Comparison of ENCODE assay signal across 15 cellular contexts in the genomic region with DNA sequence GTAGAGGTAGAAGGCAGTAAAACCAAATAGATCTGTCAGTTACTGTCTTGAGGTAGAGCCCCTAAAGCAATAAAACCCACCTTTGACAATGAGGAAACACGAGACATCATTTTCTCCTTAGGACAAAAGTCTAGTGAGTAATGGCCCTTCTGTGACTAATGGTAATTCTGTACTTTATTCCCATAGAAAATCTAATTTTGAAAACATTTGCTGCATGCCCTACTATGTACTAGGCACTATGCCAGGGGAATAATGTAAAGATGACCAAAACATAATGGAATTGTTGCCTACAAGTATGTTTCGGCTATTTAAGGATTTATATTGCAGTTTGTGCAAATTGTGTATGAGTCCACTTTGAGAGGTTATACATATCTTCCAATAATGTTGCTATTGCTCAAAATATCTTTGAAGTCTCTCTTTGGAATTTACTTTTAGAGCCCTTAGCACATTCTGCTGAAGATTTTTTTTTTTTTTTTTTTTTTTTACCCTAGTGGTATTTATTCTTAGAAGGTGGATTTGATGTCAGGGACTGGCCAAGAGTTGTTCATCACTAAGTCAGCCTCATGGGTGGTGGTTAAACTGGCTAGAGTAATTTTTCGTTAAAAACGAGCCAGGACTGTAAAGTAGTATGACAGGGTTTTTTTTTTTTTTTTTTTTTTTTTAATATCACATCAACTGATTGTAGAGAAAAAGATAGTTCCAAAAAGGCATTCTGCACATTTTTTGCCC.
DNase-seq lines count a peak whose midpoint lies in the region; ATAC-seq and TF ChIP-seq lines count a peak whose summit lies in the region.
"Had no signal": no experiment of that assay in that cellular context is flagged by ENCODE, and none has a peak within 500 bp of the region (broad histone marks: within the 10 kb centered on the region; RNA-seq: fewer than 3 reads in every experiment).

No MANE protein-coding gene starts in this region.

- H2BK5ac ChIP-seq in mesendoderm (ENCODE audit: low read length), result no peak overlapping the region

- H3K9me2 ChIP-seq in HCT116 (ENCODE audit: insufficient read depth), result no peaks in the 10 kb centered on the region

- TF ChIP-seq EP300 in esophagus muscularis mucosa (IDR thresholded peaks at IDR 0.05) (no peak), sigmoid colon (IDR thresholded peaks at IDR 0.05) (no peak)

- no peak overlapping the region for H3K23ac ChIP-seq in mesendoderm (ENCODE audit: low read length)

- H3K79me2 ChIP-seq in HCT116 (ENCODE audit: insufficient read depth, low read length) (no peaks in the 10 kb centered on the region), mesendoderm (ENCODE audit: control insufficient read depth, insufficient read depth, low read length) (no peaks in the 10 kb centered on the region)

- BruUV-seq in HCT116 (replicated peaks; lab: Mats Ljungman, UMichigan), result no TSS peak

- no peak overlapping the region for H2AFZ ChIP-seq in HCT116 (ENCODE audit: low read depth, low read length, poor library complexity, severe bottlenecking)

- no peaks in the 10 kb centered on the region for H3K9me3 ChIP-seq in HCT116 (ENCODE audit: control insufficient read depth in 1 of 2, insufficient read depth in 1 of 2, low read depth in 1 of 2, low read length in 2 of 2)
- H3K9me3 ChIP-seq in SJSA1 (replicated peaks), result no peaks in the 10 kb centered on the region
- no peaks in the 10 kb centered on the region for H3K9me3 ChIP-seq in esophagus muscularis mucosa
- no peaks in the 10 kb centered on the region for H3K9me3 ChIP-seq in sigmoid colon

- POLR2A ChIA-PET in HCT116 (lab: Charles Lee), result interaction anchor here (0.6 kb wide), 1 partner anchor 73 kb away, joined by 3 read pairs; no protein-coding TSS in a partner anchor

- RAD21 ChIA-PET in HCT116 (lab: Charles Lee; ENCODE audit: low non-redundant PET in 1 of 2, low total read pairs in 2 of 2, uncharacterized antibody in 2 of 2, unreplicated experiment in 2 of 2), result no interaction called here

- TF ChIP-seq CTCF in HCT116 (IDR thresholded peaks at IDR 0.05 in 2 of 3, conservative IDR thresholded peaks at IDR 0.05 in 1 of 3; ENCODE audit: borderline replicate concordance in 1 of 3, insufficient read depth in 1 of 3, low read depth in 2 of 3, low read length in 2 of 3) (no peak), esophagus muscularis mucosa (IDR thresholded peaks at IDR 0.05) (no peak), sigmoid colon (IDR thresholded peaks at IDR 0.05) (no peak)

- no peak for TF ChIP-seq POLR2A in HCT116 (IDR thresholded peaks at IDR 0.05; ENCODE audit: borderline replicate concordance, extremely low read depth, insufficient read depth, insufficient read length)
- TF ChIP-seq POLR2A in esophagus muscularis mucosa (IDR thresholded peaks at IDR 0.05; ENCODE audit: low read depth), result no peak
- no peak for TF ChIP-seq POLR2A in sigmoid colon (IDR thresholded peaks at IDR 0.05)

- H3K4ac ChIP-seq in mesendoderm (ENCODE audit: low read depth, low read length), result no peak overlapping the region

- H3K27me3 ChIP-seq in HCT116 (ENCODE audit: insufficient read depth, low read length) (no peaks in the 10 kb centered on the region), SJSA1 (replicated peaks) (no peaks in the 10 kb centered on the region), esophagus muscularis mucosa (no peaks in the 10 kb centered on the region), sigmoid colon (no peaks in the 10 kb centered on the region), mesendoderm (ENCODE audit: insufficient read depth, low read length, poor library complexity) (no peaks in the 10 kb centered on the region)

- no peak overlapping the region for H3K4me3 Mint-ChIP-seq in stimulated activated effector memory CD8-positive, alpha-beta T cell treated with anti-CD3 and anti-CD28 coated beads, Interleukin-12 subunit alpha, Interleukin-12 subunit beta, amount 100 ng/mL, for 72 hours
- H3K4me3 Mint-ChIP-seq: activated CD4-positive, alpha-beta T cell treated with anti-CD3 and anti-CD28 coated beads for 36 hours had no signal

- H3K4me2 ChIP-seq in HCT116 (ENCODE audit: low read length), result peak overlapping the region; percentile 68
- H3K4me2 ChIP-seq in mesendoderm (ENCODE audit: low read length), result no peak overlapping the region

- H3K56ac ChIP-seq in mesendoderm (ENCODE audit: low read length), result no peak overlapping the region

- 61% methylated on average over 4 of the region's 4 CpGs for WGBS in esophagus muscularis mucosa
- WGBS in sigmoid colon, 2 donors, result 86 to 87% methylated on average over 4 of the region's 4 CpGs
- WGBS in mesendoderm (ENCODE audit: extremely low coverage, insufficient coverage, low lambda C conversion rate), result no CpG with 5 or more reads among the region's 4 CpGs

- H3K27ac Mint-ChIP-seq in stimulated activated effector memory CD8-positive, alpha-beta T cell treated with anti-CD3 and anti-CD28 coated beads, Interleukin-12 subunit alpha, Interleukin-12 subunit beta, amount 100 ng/mL, for 72 hours, result no peak overlapping the region
- H3K27ac Mint-ChIP-seq: activated CD4-positive, alpha-beta T cell treated with anti-CD3 and anti-CD28 coated beads for 36 hours had no signal

- H3K79me1 ChIP-seq in mesendoderm (ENCODE audit: low read length), result no peaks in the 10 kb centered on the region

- CTCF ChIA-PET in HCT116 (lab: Charles Lee), result no interaction called here

- H4K5ac ChIP-seq in mesendoderm (ENCODE audit: low read length), result no peak overlapping the region

- no peak overlapping the region for H2AK5ac ChIP-seq in mesendoderm (ENCODE audit: low read length)

- no peak for ATAC-seq in HCT116
- ATAC-seq in stimulated activated effector memory CD8-positive, alpha-beta T cell treated with anti-CD3 and anti-CD28 coated beads, Interleukin-12 subunit alpha, Interleukin-12 subunit beta, amount 100 ng/mL, for 72 hours, result no peak
- ATAC-seq in HG03280 (IDR thresholded peaks at IDR 0.05; ENCODE audit: unreplicated experiment), result no peak
- ATAC-seq: activated CD4-positive, alpha-beta T cell treated with anti-CD3 and anti-CD28 coated beads for 36 hours; activated naive CD4-positive, alpha-beta T cell treated with anti-CD3 and anti-CD28 coated beads, Interleukin-2, amount 50 U/mL, for 72 hours had no signal

- no peak for DNase-seq in HCT116 (ENCODE audit: low read depth, low spot score)
- DNase-seq in SJSA1 (ENCODE audit: low read depth in 1 of 2, low spot score in 2 of 2), result peak in 1 of 2 experiments; percentile 20
- DNase-seq in esophagus muscularis mucosa (ENCODE audit: extremely low spot score), result no peak
- no peak for DNase-seq in sigmoid colon
- DNase-seq in stimulated activated effector memory CD8-positive, alpha-beta T cell treated with anti-CD3 and anti-CD28 coated beads, Interleukin-12 subunit alpha, Interleukin-12 subunit beta, amount 100 ng/mL, for 72 hours (ENCODE audit: low spot score in 2 of 2), result no peak
- DNase-seq in mesendoderm, result no peak
- DNase-seq in kidney glomerular epithelial cell (lab: John Stamatoyannopoulos, UW), result no peak
- DNase-seq: activated CD4-positive, alpha-beta T cell treated with anti-CD3 and anti-CD28 coated beads for 36 hours; DMS53; KG1; NCI-H1694 treated with DMSO at 0.1 percent for 48 hours; NCI-H526 treated with DMSO at 0.1 percent for 48 hours had no signal

- H3K9ac ChIP-seq in HCT116 (ENCODE audit: low read length) (peak overlapping the region; percentile 58; the same call in 1 of the 2 replicates), mesendoderm (ENCODE audit: low read length) (no peak overlapping the region)

- H2BK120ac ChIP-seq in mesendoderm (ENCODE audit: low read depth, low read length), result no peak overlapping the region

- peaks cover 45 to 80% of the 10 kb centered on the region in 2 experiments for H3K4me1 ChIP-seq in HCT116 (ENCODE audit: control insufficient read depth in 1 of 2, insufficient read depth in 2 of 2, low read length in 2 of 2)
- peaks cover 58% of the 10 kb centered on the region for H3K4me1 ChIP-seq in SJSA1 (replicated peaks)
- peaks cover 37 to 48% (median 47%) of the 10 kb centered on the region in 4 donors for H3K4me1 ChIP-seq in esophagus muscularis mucosa
- peaks cover 0 to 57% (median 46%) of the 10 kb centered on the region in 4 donors for H3K4me1 ChIP-seq in sigmoid colon
- no peaks in the 10 kb centered on the region for H3K4me1 ChIP-seq in mesendoderm (ENCODE audit: control insufficient read depth, low read depth, low read length)

- H3K18ac ChIP-seq in mesendoderm (ENCODE audit: low read length), result no peak overlapping the region

- H3K9me3 Mint-ChIP-seq in stimulated activated effector memory CD8-positive, alpha-beta T cell treated with anti-CD3 and anti-CD28 coated beads, Interleukin-12 subunit alpha, Interleukin-12 subunit beta, amount 100 ng/mL, for 72 hours, result no peaks in the 10 kb centered on the region

- H3K27ac ChIP-seq in HCT116 (ENCODE audit: low read depth, low read length) (peak overlapping the region; percentile 88; the same call in 1 of the 2 replicates), SJSA1 (peak overlapping the region; percentile 91), esophagus muscularis mucosa (replicated peaks in 1 of 4) (peak overlapping the region in 3 of 4 donors; percentile 77 to 83 (median 82)), sigmoid colon (peak overlapping the region; percentile 72 to 89 (median 80)), mesendoderm (ENCODE audit: low read depth, low read length) (no peak overlapping the region)
- H3K27ac ChIP-seq: RWPE1 had no signal

- no peak for TF ChIP-seq RAD21 in HCT116 (IDR thresholded peaks at IDR 0.05; ENCODE audit: low read depth)

- H3K4me1 Mint-ChIP-seq in stimulated activated effector memory CD8-positive, alpha-beta T cell treated with anti-CD3 and anti-CD28 coated beads, Interleukin-12 subunit alpha, Interleukin-12 subunit beta, amount 100 ng/mL, for 72 hours, result peaks cover 41% of the 10 kb centered on the region

- H4K20me1 ChIP-seq in HCT116 (ENCODE audit: insufficient read depth), result no peaks in the 10 kb centered on the region

- no peaks in the 10 kb centered on the region for H3K36me3 Mint-ChIP-seq in stimulated activated effector memory CD8-positive, alpha-beta T cell treated with anti-CD3 and anti-CD28 coated beads, Interleukin-12 subunit alpha, Interleukin-12 subunit beta, amount 100 ng/mL, for 72 hours

- no peak overlapping the region for H3K4me3 ChIP-seq in HCT116 (replicated peaks in 1 of 2; ENCODE audit: low read depth in 1 of 2, low read length in 2 of 2)
- H3K4me3 ChIP-seq in SJSA1, result no peak overlapping the region
- no peak overlapping the region for H3K4me3 ChIP-seq in esophagus muscularis mucosa
- H3K4me3 ChIP-seq in sigmoid colon, result no peak overlapping the region
- no peak overlapping the region for H3K4me3 ChIP-seq in mesendoderm (ENCODE audit: low read length)

- intact Hi-C loops in HCT116 (cut with micrococcal nuclease), result loop anchor here (5.0 to 10.0 kb wide), 2 partner anchors 222 to 315 kb away; no protein-coding TSS in a partner anchor
- intact Hi-C loops in esophagus muscularis mucosa (cut with DNase I), result no loop called here
- intact Hi-C loops in sigmoid colon (cut with DNase I), result no loop called here

- no peak overlapping the region for H2BK15ac ChIP-seq in mesendoderm (replicated peaks; ENCODE audit: low read depth)

- H3K36me3 ChIP-seq in HCT116 (ENCODE audit: control insufficient read depth in 1 of 2, insufficient read depth in 2 of 2, low read length in 2 of 2) (peaks cover 0 to 6% of the 10 kb centered on the region in 2 experiments; a peak in 1 of 4 replicates), SJSA1 (no peaks in the 10 kb centered on the region), esophagus muscularis mucosa (no peaks in the 10 kb centered on the region), sigmoid colon (no peaks in the 10 kb centered on the region), mesendoderm (ENCODE audit: control insufficient read depth, insufficient read depth, low read length) (no peaks in the 10 kb centered on the region)

- H4K8ac ChIP-seq in mesendoderm (ENCODE audit: low read depth, low read length), result no peak overlapping the region
